Comparison of ENCODE assay signal across 8 cellular contexts in the genomic region with DNA sequence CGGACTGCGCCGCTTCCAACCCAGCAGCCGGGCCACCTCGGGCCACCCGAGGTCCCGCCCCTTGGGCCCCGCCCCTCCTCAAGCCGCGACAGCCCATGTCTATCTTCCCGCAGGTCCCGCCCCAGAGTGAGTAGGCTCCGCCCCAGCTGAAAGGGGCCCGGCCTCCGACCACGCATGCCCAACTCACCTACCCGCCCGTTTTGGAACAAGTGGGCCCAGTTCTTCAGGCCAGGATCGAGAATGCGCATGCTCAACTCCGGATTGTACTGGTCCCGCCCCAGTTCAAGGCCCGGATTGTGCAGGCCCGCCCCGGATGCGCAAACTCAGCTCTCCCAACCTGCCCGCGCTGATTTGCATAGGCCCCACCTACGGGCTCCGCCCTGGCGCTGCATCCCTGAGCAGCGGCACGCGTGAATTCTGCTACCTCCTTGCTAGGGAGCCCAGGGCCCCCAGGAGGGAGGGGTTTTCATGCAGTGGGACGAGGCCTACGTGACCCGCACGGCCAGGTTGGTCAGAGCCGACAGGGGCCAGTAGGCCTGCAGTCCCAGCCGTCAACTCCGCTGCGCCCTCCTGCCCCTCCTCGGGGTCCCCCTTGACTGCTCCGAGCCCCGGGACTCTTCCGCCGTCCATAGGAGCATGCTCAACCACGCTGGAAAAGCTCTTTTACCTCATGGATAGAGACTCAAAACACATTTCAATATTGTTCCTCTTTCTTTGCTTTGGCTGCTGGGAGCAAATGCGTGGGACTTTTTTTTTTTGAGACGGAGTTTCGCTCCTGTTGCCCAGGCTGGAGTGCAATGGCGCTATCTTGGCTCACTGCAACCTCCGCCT. TPM values are rescaled to one million over a fixed set of nuclear protein-coding genes. Genes with fewer than 3 reads are reported as not detected.
DNase-seq lines count a peak whose midpoint lies in the region; ATAC-seq and TF ChIP-seq lines count a peak whose summit lies in the region.

PFKFB4 (minus strand) TSS at position 8 of the 831 bp plus-strand sequence. CDS start 26 bp downstream, outside the sequence.

- no peaks in the 10 kb centered on the region for H3K27me3 Mint-ChIP-seq in T-helper 1 cell treated with Interleukin-12 subunit alpha and Interleukin-12 subunit beta and Interleukin-4 antibody, amounts not matched to agents 30 μg/mL and 1 μg/mL, for 36 hours (ENCODE audit: low read depth)

- intact Hi-C loops in left cardiac atrium (cut with DNase I) = no loop called here
- intact Hi-C loops in posterior vena cava (cut with DNase I) = no loop called here
- intact Hi-C loops in upper lobe of right lung (cut with DNase I) = no loop called here

- H3K27ac Mint-ChIP-seq in T-helper 1 cell treated with Interleukin-12 subunit alpha and Interleukin-12 subunit beta and Interleukin-4 antibody, amounts not matched to agents 30 μg/mL and 1 μg/mL, for 36 hours = peak within 1 kb of the TSS; percentile 72

- peak within 1 kb of the TSS; percentile 76 for H3K27ac ChIP-seq in upper lobe of right lung

- TF ChIP-seq POLR2A in GM15510 (IDR thresholded peaks at IDR 0.05; ENCODE audit: borderline replicate concordance, extremely low read depth, insufficient read length) = peak; percentile 79

- H3K9me3 ChIP-seq in upper lobe of right lung = no peaks in the 10 kb centered on the region

- ATAC-seq in HG02884 (IDR thresholded peaks at IDR 0.05; ENCODE audit: unreplicated experiment) = peak; percentile 85
- ATAC-seq in left cardiac atrium = peak; percentile 92 to 93
- peak; percentile 89 for ATAC-seq in upper lobe of right lung

- TF ChIP-seq CTCF in upper lobe of right lung (IDR thresholded peaks at IDR 0.05) = peak; percentile 17

- peaks cover 27% of the 10 kb centered on the region for H3K4me1 ChIP-seq in upper lobe of right lung

- peaks cover 42% of the 10 kb centered on the region for H3K4me1 Mint-ChIP-seq in T-helper 1 cell treated with Interleukin-12 subunit alpha and Interleukin-12 subunit beta and Interleukin-4 antibody, amounts not matched to agents 30 μg/mL and 1 μg/mL, for 36 hours (ENCODE audit: low read depth)

- H3K36me3 ChIP-seq in upper lobe of right lung = no peaks in the 10 kb centered on the region

- H3K9me3 Mint-ChIP-seq in T-helper 1 cell treated with Interleukin-12 subunit alpha and Interleukin-12 subunit beta and Interleukin-4 antibody, amounts not matched to agents 30 μg/mL and 1 μg/mL, for 36 hours = no peaks in the 10 kb centered on the region

- DNase-seq in NCI-H146 treated with DMSO at 0.1 percent for 48 hours (lab: John Stamatoyannopoulos, UW; ENCODE audit: unreplicated experiment) (peak; percentile 92), amygdala (lab: John Stamatoyannopoulos, UW) (peak; percentile 95 to 100 (median 99)), left cardiac atrium (peak; percentile 99), posterior vena cava (ENCODE audit: low spot score) (peak; percentile 100), upper lobe of right lung (peak; percentile 100)

- peak within 1 kb of the TSS; percentile 94 for H3K4me3 Mint-ChIP-seq in T-helper 1 cell treated with Interleukin-12 subunit alpha and Interleukin-12 subunit beta and Interleukin-4 antibody, amounts not matched to agents 30 μg/mL and 1 μg/mL, for 36 hours

- H3K4me3 ChIP-seq in upper lobe of right lung = peak within 1 kb of the TSS; percentile 68

- peaks cover 11% of the 10 kb centered on the region for H3K36me3 Mint-ChIP-seq in T-helper 1 cell treated with Interleukin-12 subunit alpha and Interleukin-12 subunit beta and Interleukin-4 antibody, amounts not matched to agents 30 μg/mL and 1 μg/mL, for 36 hours (ENCODE audit: low read depth)

- H3K27me3 ChIP-seq in upper lobe of right lung = no peaks in the 10 kb centered on the region

RNA-seq across cellular contexts. Expression of gene PFKFB4, which starts in this region (rescaled TPM):
- total RNA-seq in left cardiac atrium = 1 to 10 TPM; 2.0 to 2.9 TPM
- total RNA-seq in posterior vena cava = 1 to 10 TPM; 2.0 to 4.5 TPM
- 11.0 TPM for total RNA-seq in upper lobe of right lung

Comparison
In these comparisons a context has a peak if more than half of its experiments do, and no peak if none do; other contexts are left out.
1. Peak in every context shown above with its lines: DNase-seq, ATAC-seq, H3K4me3 ChIP-seq and H3K27ac ChIP-seq.